7 cellular contexts compared by ENCODE assay signal in the genomic region with DNA sequence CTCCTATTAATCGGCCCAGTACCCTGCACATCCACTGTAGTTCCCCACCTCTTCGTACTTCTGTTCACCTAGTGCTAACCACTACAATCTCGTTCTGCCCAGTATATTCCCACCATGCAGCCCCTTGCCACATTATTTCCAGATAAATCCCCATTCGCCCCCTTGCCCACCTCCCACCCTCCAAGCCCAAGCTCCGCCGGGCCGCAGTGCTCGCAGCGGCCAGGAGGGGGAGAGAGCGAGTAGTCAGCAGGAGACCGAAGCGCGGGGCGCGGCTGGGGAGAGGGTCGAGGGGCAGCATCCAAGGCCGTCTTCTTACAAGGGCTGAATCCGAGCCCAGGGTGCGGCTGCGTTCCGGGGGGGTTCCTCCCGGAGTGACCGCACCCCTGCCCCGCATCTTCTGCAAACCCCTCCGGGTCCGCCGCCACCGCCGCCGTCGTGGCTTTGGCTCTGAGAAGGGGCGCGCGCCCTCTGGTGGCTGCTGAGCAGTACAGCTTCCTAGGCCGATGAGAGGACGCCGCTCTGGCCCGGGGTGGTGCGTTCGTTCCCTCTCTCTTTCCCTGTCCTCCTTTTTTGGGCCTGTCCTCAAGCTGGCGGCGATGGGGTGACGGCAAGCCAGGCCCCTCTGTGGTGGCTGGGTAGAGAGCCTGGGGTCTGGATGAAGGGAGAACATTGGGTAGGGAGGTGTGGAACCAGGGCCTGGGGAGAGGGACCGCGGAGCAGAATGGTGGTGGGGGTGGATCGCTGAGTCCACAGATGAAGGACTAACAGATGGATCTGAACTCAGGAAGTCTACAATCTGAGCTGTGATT. TPM values are rescaled to one million over a fixed set of nuclear protein-coding genes. Genes with fewer than 3 reads are reported as not detected.
DNase-seq lines count a peak whose midpoint lies in the region; ATAC-seq, FAIRE-seq and TF ChIP-seq lines count a peak whose summit lies in the region.

No MANE protein-coding gene starts in this region.

- H3K27me3 ChIP-seq in small intestine (ENCODE audit: control insufficient read depth in 2 of 2, insufficient read depth in 2 of 2, low read length in 2 of 2): peaks cover 0 to 17% of the 10 kb centered on the region in 2 donors

- H3K4me1 ChIP-seq in small intestine (ENCODE audit: control insufficient read depth in 2 of 2, insufficient read depth in 1 of 2, low read depth in 1 of 2, low read length in 1 of 2): no peaks in the 10 kb centered on the region

- FAIRE-seq in small intestine (lab: Jason Lieb, UNC): no peak

- in situ Hi-C loops in T47D (cut with HindIII; ENCODE audit: low pct_unique_long_range_greater_than_20kb, low sequenced_read_pairs): no loop called here

- peak; percentile 92 for TF ChIP-seq CTCF in GM12874 (IDR thresholded peaks at IDR 0.05; ENCODE audit: insufficient read depth, low read depth, low read length)

- H3K4me3 ChIP-seq in small intestine (ENCODE audit: low read depth in 1 of 2, low read length in 2 of 2): peak overlapping the region; percentile 43 to 53

- peak; percentile 74 for ATAC-seq in HG02571 (IDR thresholded peaks at IDR 0.05; ENCODE audit: unreplicated experiment)

- H3K36me3 ChIP-seq in small intestine (ENCODE audit: control insufficient read depth in 2 of 2, insufficient read depth in 2 of 2, low read length in 2 of 2): no peaks in the 10 kb centered on the region

- H3K27ac ChIP-seq in small intestine (ENCODE audit: low read depth in 1 of 2, low read length in 1 of 2): no peak overlapping the region

- H3K9me3 ChIP-seq in small intestine (ENCODE audit: control insufficient read depth, low read depth): no peaks in the 10 kb centered on the region

- DNase-seq in NCI-H1092 (lab: John Stamatoyannopoulos, UW) (peak; percentile 44), UCSD-AML1 (lab: John Stamatoyannopoulos, UW; ENCODE audit: unreplicated experiment) (peak; percentile 89), T47D (ENCODE audit: low read depth in 1 of 2, low spot score in 1 of 2) (peak; percentile 79 to 83), iPS-NIHi11 (ENCODE audit: low spot score) (peak; percentile 87), small intestine (peak; percentile 72)

- WGBS in small intestine, 3 donors: 8 to 12% (median 11%) methylated on average over 38 to 46 of the region's 46 CpGs

RNA-seq across cellular contexts. Expression of gene PSD2, which starts 30.0 kb away (rescaled TPM):
- polyA plus RNA-seq in small intestine: under 1 TPM in 1 of 3 donors, not detected in 2; 0.12 TPM
